ENCODE assay signal across 16 cellular contexts in genomic region chr2:235021752-235022151, GRCh38.
DNase-seq lines count a peak whose midpoint lies in the region; ATAC-seq, FAIRE-seq and TF ChIP-seq lines count a peak whose summit lies in the region.
"Had no signal": no experiment of that assay in that cellular context is flagged by ENCODE, and none has a peak within 500 bp of the region (broad histone marks: within the 10 kb centered on the region; RNA-seq: fewer than 3 reads in every experiment).

No MANE protein-coding gene starts in this region.

- intact Hi-C loops in HepG2 (cut with micrococcal nuclease; ENCODE audit: unreplicated experiment): no loop called here

- no peak overlapping the region for H3K9ac ChIP-seq in HepG2 (ENCODE audit: insufficient read depth, low read depth, low read length)

- H4K20me1 ChIP-seq in HepG2 (ENCODE audit: insufficient read depth, low read length) (peaks cover 74% of the 10 kb centered on the region), hepatocyte (ENCODE audit: insufficient read depth, poor library complexity, severe bottlenecking) (no peaks in the 10 kb centered on the region)

- no peak overlapping the region for H3K4me2 ChIP-seq in HepG2 (ENCODE audit: low read depth, low read length)
- no peak overlapping the region for H3K4me2 ChIP-seq in hepatocyte

- H3K27ac ChIP-seq in HepG2 (ENCODE audit: extremely low read length, insufficient read depth, low read length): no peak overlapping the region
- no peak overlapping the region for H3K27ac ChIP-seq in hepatocyte
- H3K27ac ChIP-seq: cardiac muscle cell had no signal

- CTCF ChIA-PET in HepG2 (lab: Yijun Ruan, JAX; ENCODE audit: low intra/inter-chr PET ratio, low total read pairs): no interaction called here

- TF ChIP-seq EP300 in HepG2 (IDR thresholded peaks at IDR 0.05; ENCODE audit: low read depth in 2 of 2, low read length in 2 of 2): no peak
- TF ChIP-seq EP300 in HepG2 (CRISPR knock-in tag; IDR thresholded peaks at IDR 0.05; ENCODE audit: borderline replicate concordance): no peak

- POLR2A ChIA-PET in HepG2 (lab: Yijun Ruan, JAX): no interaction called here

- H2AFZ ChIP-seq in HepG2 (ENCODE audit: low read length) (no peak overlapping the region), hepatocyte (no peak overlapping the region)

- no TSS peak for BruUV-seq in HepG2 (replicated peaks; lab: Mats Ljungman, UMichigan)

- peaks cover 88% of the 10 kb centered on the region for H3K79me2 ChIP-seq in HepG2 (ENCODE audit: insufficient read depth, low read length)
- peaks cover 86% of the 10 kb centered on the region for H3K79me2 ChIP-seq in hepatocyte

- no peaks in the 10 kb centered on the region for H3K9me3 ChIP-seq in HepG2 (ENCODE audit: low read length)
- H3K9me3 ChIP-seq in hepatocyte (ENCODE audit: low read depth): no peaks in the 10 kb centered on the region

- peak; percentile 60 for DNase-seq in COLO829 (ENCODE audit: low spot score)
- DNase-seq in NCI-H226: peak; percentile 47
- DNase-seq in choroid plexus epithelial cell (ENCODE audit: low read depth): peak; percentile 80
- DNase-seq in HepG2 (ENCODE audit: low spot score): no peak
- no peak for DNase-seq in hepatocyte (ENCODE audit: low spot score)
- DNase-seq in RPMI8226: no peak
- DNase-seq: activated T-cell treated with anti-CD3 and anti-CD28 coated beads, Interleukin-2, amount 50 U/mL, for 4 hours; glutamatergic neuron; nucleus accumbens; stimulated activated CD4-positive, alpha-beta T cell treated with anti-CD3 and anti-CD28 coated beads, Interleukin-1b, Interleukin-23, amount 100 ng/mL, for 48 hours; stimulated activated naive CD4-positive, alpha-beta T cell had no signal

- H3K36me3 ChIP-seq in HepG2 (replicated peaks in 1 of 2; ENCODE audit: control insufficient read depth in 1 of 2, insufficient read depth in 2 of 2, low read length in 2 of 2) (peaks cover 13 to 66% of the 10 kb centered on the region in 2 experiments), hepatocyte (replicated peaks; ENCODE audit: insufficient read depth, low read depth) (no peaks in the 10 kb centered on the region)
- H3K36me3 ChIP-seq: cardiac muscle cell had no signal

- no peak for TF ChIP-seq POLR2A in HepG2 (IDR thresholded peaks at IDR 0.05; ENCODE audit: insufficient read depth in 1 of 2, low read depth in 2 of 2, low read length in 2 of 2)

- in situ Hi-C loops in HepG2 (cut with HindIII; ENCODE audit: extremely low pct_ligation_motif_present, low pct_unique_long_range_greater_than_20kb): no loop called here

- no peak for TF ChIP-seq RAD21 in HepG2 (CRISPR knock-in tag; IDR thresholded peaks at IDR 0.05)

- H3K4me3 ChIP-seq in choroid plexus epithelial cell (ENCODE audit: low read depth, low read length): no peak overlapping the region
- no peak overlapping the region for H3K4me3 ChIP-seq in HepG2 (replicated peaks in 1 of 3; ENCODE audit: insufficient read depth in 1 of 3, low read depth in 2 of 3, low read length in 3 of 3)
- no peak overlapping the region for H3K4me3 ChIP-seq in hepatocyte
- H3K4me3 ChIP-seq: cardiac muscle cell, lung had no signal

- TF ChIP-seq CTCF in choroid plexus epithelial cell (conservative IDR thresholded peaks at IDR 0.05; ENCODE audit: low read depth, low read length) (no peak), HepG2 (CRISPR knock-in tag; IDR thresholded peaks at IDR 0.05) (no peak), hepatocyte (IDR thresholded peaks at IDR 0.05; ENCODE audit: poor library complexity) (no peak)

- no peak for FAIRE-seq in HepG2 (lab: Jason Lieb, UNC)
- FAIRE-seq: GM12892 had no signal

- H3K27me3 ChIP-seq in HepG2 (ENCODE audit: control insufficient read depth in 1 of 2, insufficient read depth in 2 of 2, low read length in 2 of 2) (no peaks in the 10 kb centered on the region), hepatocyte (no peaks in the 10 kb centered on the region)
- H3K27me3 ChIP-seq: cardiac muscle cell had no signal

- no peaks in the 10 kb centered on the region for H3K9me2 ChIP-seq in hepatocyte (replicated peaks; ENCODE audit: insufficient read depth)

- no peak for ATAC-seq in HepG2
- ATAC-seq in GM21423 (IDR thresholded peaks at IDR 0.05; ENCODE audit: unreplicated experiment): no peak
- no peak for ATAC-seq in GM19023 (IDR thresholded peaks at IDR 0.05; ENCODE audit: unreplicated experiment)
- ATAC-seq: activated T-cell treated with anti-CD3 and anti-CD28 coated beads, Interleukin-2, amount 50 U/mL, for 4 hours had no signal

- 81% methylated on average over 2 of the region's 2 CpGs for WGBS in HepG2 (ENCODE audit: low lambda C conversion rate)
- 60% methylated on average over 2 of the region's 2 CpGs for WGBS in hepatocyte (ENCODE audit: low lambda C conversion rate, missing lambda C conversion rate)

- H3K4me1 ChIP-seq in HepG2 (ENCODE audit: insufficient read depth, low read length) (peaks cover 18% of the 10 kb centered on the region), hepatocyte (ENCODE audit: insufficient read depth) (peaks cover 23% of the 10 kb centered on the region)

TF ChIP-seq in HepG2, 621 proteins besides CTCF, POLR2A, EP300 and RAD21 (continues in another document):
- TF ChIP-seq U2AF2 (IDR thresholded peaks at IDR 0.05; ENCODE audit: low read depth, low read length): no peak
- TF ChIP-seq FOXO4 (CRISPR knock-in tag; conservative IDR thresholded peaks at IDR 0.05): no peak
- no peak for TF ChIP-seq ZNF781 (CRISPR knock-in tag; IDR thresholded peaks at IDR 0.05; ENCODE audit: borderline replicate concordance, not compliant biosample characterization)
- peak; percentile 34; the same call in 1 of the 2 replicates for TF ChIP-seq CREB1 (IDR thresholded peaks at IDR 0.05)
- no peak for TF ChIP-seq CREB1 (CRISPR knock-in tag; IDR thresholded peaks at IDR 0.05)
- TF ChIP-seq ZSCAN20 (CRISPR knock-in tag; IDR thresholded peaks at IDR 0.05; ENCODE audit: borderline replicate concordance): no peak
- no peak for TF ChIP-seq MTF2 (CRISPR knock-in tag; IDR thresholded peaks at IDR 0.05; ENCODE audit: borderline replicate concordance)
- no peak for TF ChIP-seq SMARCE1 (IDR thresholded peaks at IDR 0.05; ENCODE audit: borderline replicate concordance)
- TF ChIP-seq SRSF9 (IDR thresholded peaks at IDR 0.05; ENCODE audit: borderline replicate concordance, insufficient read depth, low read depth, low read length, poor library complexity, severe bottlenecking): no peak
- TF ChIP-seq LBX2 (CRISPR knock-in tag; IDR thresholded peaks at IDR 0.05; ENCODE audit: borderline replicate concordance): no peak

Comparison
In these comparisons a context has a peak if more than half of its experiments do, and no peak if none do; other contexts are left out.
1. DNase-seq: peak in COLO829 (single experiment), NCI-H226 (single experiment) and choroid plexus epithelial cell (single experiment); none in HepG2 (single experiment), hepatocyte (single experiment) and RPMI8226 (single experiment).